11 cellular contexts compared by ENCODE assay signal in the genomic region with DNA sequence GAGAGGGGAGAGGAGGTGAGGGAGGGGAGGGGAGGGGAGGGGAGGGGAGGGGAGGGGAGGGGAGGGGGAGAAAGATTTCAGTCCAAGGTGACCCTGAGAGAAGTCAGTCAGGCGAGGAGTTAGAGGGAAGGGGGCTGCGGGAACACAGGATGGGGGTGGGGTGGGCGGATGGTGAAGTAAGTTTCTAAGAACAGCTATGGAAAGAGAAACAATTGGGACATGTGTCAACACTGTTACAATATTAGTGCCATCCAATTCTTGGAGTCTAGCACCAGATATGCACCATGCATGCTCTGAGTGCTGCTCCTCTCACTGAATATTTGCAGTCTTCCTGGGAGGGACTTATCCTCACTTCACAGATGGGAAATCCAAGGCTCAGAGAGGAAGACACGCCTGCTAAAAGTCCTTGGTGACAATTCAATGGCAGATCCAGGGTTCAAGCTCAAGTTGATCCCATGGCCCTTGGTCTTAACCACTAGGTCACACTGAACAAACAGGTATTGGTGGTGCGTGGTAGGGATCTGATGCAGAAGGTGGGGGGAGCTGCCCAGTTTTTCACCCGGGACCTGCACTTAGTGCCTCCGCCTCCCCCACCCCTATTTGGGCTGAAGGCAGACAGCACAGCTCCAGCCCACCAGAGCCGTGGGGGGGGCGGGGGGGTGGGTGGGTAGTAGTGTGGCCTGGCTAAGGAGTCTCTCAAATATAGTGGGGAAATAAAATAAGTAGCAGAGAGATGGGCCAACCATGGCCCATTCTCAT. TPM values are rescaled to one million over a fixed set of nuclear protein-coding genes. Genes with fewer than 3 reads are reported as not detected.
A peak's percentile ranks its signal among the peaks of the same experiment; 100 is the strongest.
DNase-seq lines count a peak whose midpoint lies in the region; ATAC-seq, FAIRE-seq and TF ChIP-seq lines count a peak whose summit lies in the region.
"Had no signal": no experiment of that assay in that cellular context is flagged by ENCODE, and none has a peak within 500 bp of the region (broad histone marks: within the 10 kb centered on the region; RNA-seq: fewer than 3 reads in every experiment).

No MANE protein-coding gene starts in this region.

- H3T11ph ChIP-seq in H9 (ENCODE audit: low read length): no peak overlapping the region

- H3K56ac ChIP-seq in H9 (ENCODE audit: insufficient read length, low read depth, low read length): no peak overlapping the region

- CTCF ChIA-PET in A549 (lab: Yijun Ruan, JAX): interaction anchor here (0.7 to 6.9 kb wide), 12 partner anchors 10 to 116 kb away, joined by 3 to 49 read pairs (median 4); no protein-coding TSS in a partner anchor
- CTCF ChIA-PET in naive thymus-derived CD4-positive, alpha-beta T cell (lab: Charles Lee): interaction anchor here (0.7 to 8.1 kb wide), 10 partner anchors 8 to 100 kb away, joined by 3 to 58 read pairs (median 10); partner anchors contain the start of gene ECE1

- no peak for DNase-seq in A549 (ENCODE audit: low read depth in 1 of 2, low spot score in 1 of 2)
- no peak for DNase-seq in H9
- no peak for DNase-seq in naive thymus-derived CD4-positive, alpha-beta T cell
- no peak for DNase-seq in NCI-H1436 (lab: John Stamatoyannopoulos, UW)
- DNase-seq in dorsolateral prefrontal cortex: no peak
- no peak for DNase-seq in posterior cingulate gyrus
- DNase-seq: activated CD4-positive, alpha-beta T cell treated with anti-CD3 and anti-CD28 coated beads, Interleukin-2, amount 50 U/mL, for 48 hours; foreskin melanocyte had no signal

- H2BK15ac ChIP-seq in H9 (ENCODE audit: low read depth, low read length): no peak overlapping the region

- no peak overlapping the region for H2BK12ac ChIP-seq in H9 (ENCODE audit: insufficient read length, low read depth, low read length)

- H2BK120ac ChIP-seq in H9 (ENCODE audit: low read depth, low read length, poor library complexity, severe bottlenecking): no peak overlapping the region

- H3K27me3 ChIP-seq in H9 (ENCODE audit: insufficient read depth, low read length) (no peaks in the 10 kb centered on the region), dorsolateral prefrontal cortex (no peaks in the 10 kb centered on the region)
- no peaks in the 10 kb centered on the region for H3K27me3 ChIP-seq in naive thymus-derived CD4-positive, alpha-beta T cell (ENCODE audit: control insufficient read depth in 2 of 2, insufficient read depth in 2 of 2, low read length in 2 of 2)

- H2AFZ ChIP-seq in H9 (ENCODE audit: low read length): no peak overlapping the region

- no peak for TF ChIP-seq POLR2A in A549 (IDR thresholded peaks at IDR 0.05; ENCODE audit: low read length)

- H3K36me3 ChIP-seq in naive thymus-derived CD4-positive, alpha-beta T cell (ENCODE audit: control insufficient read depth in 2 of 3, insufficient read depth in 3 of 3, low read length in 3 of 3): no peaks in the 10 kb centered on the region

- POLR2A ChIA-PET in A549 (lab: Yijun Ruan, JAX): interaction anchor here (1.2 kb wide), 1 partner anchor 71 kb away, joined by 4 read pairs; no protein-coding TSS in a partner anchor
- POLR2A ChIA-PET in naive thymus-derived CD4-positive, alpha-beta T cell (lab: Charles Lee): interaction anchor here (0.6 to 11.2 kb wide), 9 partner anchors 8 to 63 kb away, joined by 3 to 148 read pairs (median 9); partner anchors contain the start of gene ECE1

- FAIRE-seq in A549 (lab: Jason Lieb, UNC): no peak
- FAIRE-seq: urothelium cell line had no signal

- WGBS in A549 (ENCODE audit: missing lambda C conversion rate): 58% methylated on average over 4 of the region's 9 CpGs
- WGBS in H9 (ENCODE audit: extremely low coverage, insufficient read length, low lambda C conversion rate): no CpG with 5 or more reads among the region's 9 CpGs

- TF ChIP-seq CTCF in A549 (IDR thresholded peaks at IDR 0.05): no peak
- no peak for TF ChIP-seq CTCF in H9 (conservative IDR thresholded peaks at IDR 0.05)
- no peak for TF ChIP-seq CTCF in brain (conservative IDR thresholded peaks at IDR 0.05)
- TF ChIP-seq CTCF in dorsolateral prefrontal cortex (IDR thresholded peaks at IDR 0.05 in 54 of 56, conservative IDR thresholded peaks at IDR 0.05 in 2 of 56; ENCODE audit: low read depth in 1 of 56, partially characterized antibody in 56 of 56): no peak

- H4K20me1 ChIP-seq in H9 (ENCODE audit: control insufficient read depth, insufficient read depth, insufficient read length): no peaks in the 10 kb centered on the region

- no peak overlapping the region for H3K14ac ChIP-seq in H9 (ENCODE audit: insufficient read depth, low read length)

- H3K79me2 ChIP-seq in H9 (ENCODE audit: insufficient read depth, low read length): 0 out of 2 replicates have a peak, but pooled peaks cover 2% of the 10 kb centered on the region

- peaks cover 40 to 56% of the 10 kb centered on the region in 2 experiments for H3K4me1 Mint-ChIP-seq in H9
- H3K4me1 Mint-ChIP-seq in brain: peaks cover 55% of the 10 kb centered on the region
- H3K4me1 Mint-ChIP-seq in naive thymus-derived CD4-positive, alpha-beta T cell: peaks cover 50 to 93% (median 81%) of the 10 kb centered on the region in 7 donors

- H3K27ac Mint-ChIP-seq in H9 (peak overlapping the region in 2 of 3 experiments; percentile 60 to 73; a peak in 2 of 7 replicates), brain (peak overlapping the region; percentile 45 to 95 (median 51))
- H3K27ac Mint-ChIP-seq in naive thymus-derived CD4-positive, alpha-beta T cell: peak overlapping the region; percentile 71 to 99 (median 97)

- H3K23me2 ChIP-seq in H9 (ENCODE audit: insufficient read length, low read depth, low read length, poor library complexity, severe bottlenecking): no peaks in the 10 kb centered on the region

- no peaks in the 10 kb centered on the region; the same call in 1 of the 2 replicates for H3K27me3 Mint-ChIP-seq in H9 (ENCODE audit: low read depth)
- no peaks in the 10 kb centered on the region for H3K27me3 Mint-ChIP-seq in brain
- H3K27me3 Mint-ChIP-seq in naive thymus-derived CD4-positive, alpha-beta T cell: no peaks in the 10 kb centered on the region

- TF ChIP-seq EP300 in A549 (IDR thresholded peaks at IDR 0.05): no peak

- H3K4me3 ChIP-seq in A549: no peak overlapping the region
- no peak overlapping the region for H3K4me3 ChIP-seq in naive thymus-derived CD4-positive, alpha-beta T cell (ENCODE audit: low read length)
- no peak overlapping the region for H3K4me3 ChIP-seq in dorsolateral prefrontal cortex

- H4K5ac ChIP-seq in H9 (ENCODE audit: insufficient read length, low read depth, low read length): no peak overlapping the region

- ATAC-seq in A549: no peak
- no peak for ATAC-seq in naive thymus-derived CD4-positive, alpha-beta T cell
- no peak for ATAC-seq in HG03097 (IDR thresholded peaks at IDR 0.05; ENCODE audit: low FRiP score, unreplicated experiment)

- no peak overlapping the region for H3K18ac ChIP-seq in H9 (ENCODE audit: insufficient read length, low read depth, low read length)

- intact Hi-C loops in naive thymus-derived CD4-positive, alpha-beta T cell (cut with micrococcal nuclease): no loop called here
- intact Hi-C loops in dorsolateral prefrontal cortex (cut with DNase I) (no loop called here), posterior cingulate gyrus (cut with DNase I) (no loop called here)

- no peak overlapping the region for H3K23ac ChIP-seq in H9 (ENCODE audit: insufficient read length, low read depth, low read length)

- no peaks in the 10 kb centered on the region for H3K9me3 ChIP-seq in A549
- H3K9me3 ChIP-seq in H9 (ENCODE audit: control insufficient read depth, low read depth, low read length): no peaks in the 10 kb centered on the region
- no peaks in the 10 kb centered on the region for H3K9me3 ChIP-seq in naive thymus-derived CD4-positive, alpha-beta T cell (ENCODE audit: control insufficient read depth in 2 of 3, low read length in 3 of 3)

- H2BK20ac ChIP-seq in H9 (ENCODE audit: low read depth, low read length, poor library complexity, severe bottlenecking): no peak overlapping the region

- no peak overlapping the region for H2AK5ac ChIP-seq in H9 (ENCODE audit: insufficient read length, low read length)

- H3K4me3 Mint-ChIP-seq in H9 (no peak overlapping the region; a peak in 1 of 5 replicates), brain (peak overlapping the region in 1 of 5 experiments; percentile 48)
- peak overlapping the region; percentile 6 to 93 (median 50) for H3K4me3 Mint-ChIP-seq in naive thymus-derived CD4-positive, alpha-beta T cell

- H3K4me1 ChIP-seq in A549 (peaks cover 84% of the 10 kb centered on the region), H9 (ENCODE audit: insufficient read depth, low read length) (peaks cover 8% of the 10 kb centered on the region; the same call in 1 of the 2 replicates)
- peaks cover 41 to 73% of the 10 kb centered on the region in 2 donors for H3K4me1 ChIP-seq in naive thymus-derived CD4-positive, alpha-beta T cell (ENCODE audit: control insufficient read depth in 2 of 2, insufficient read depth in 2 of 2, low read length in 2 of 2)

- no peak overlapping the region for H2BK5ac ChIP-seq in H9 (ENCODE audit: insufficient read length, low read length)

- H3K27ac ChIP-seq in A549: peak overlapping the region; percentile 89 to 90
- H3K27ac ChIP-seq in H9 (ENCODE audit: insufficient read length, low read depth, low read length): no peak overlapping the region
- H3K27ac ChIP-seq in naive thymus-derived CD4-positive, alpha-beta T cell (ENCODE audit: low read depth, low read length): peak overlapping the region; percentile 81
- H3K27ac ChIP-seq in dorsolateral prefrontal cortex: peak overlapping the region in 26 of 59 donors; percentile 6 to 89 (median 54)

- H3K4me2 ChIP-seq in A549 (peak overlapping the region; percentile 40; the same call in 2 of the 3 replicates), H9 (ENCODE audit: insufficient read depth, insufficient read length, low read length) (no peak overlapping the region)

- no peaks in the 10 kb centered on the region for H3K79me1 ChIP-seq in H9 (ENCODE audit: insufficient read depth, low read depth, low read length, poor library complexity, severe bottlenecking)

- TF ChIP-seq RAD21 in A549 (conservative IDR thresholded peaks at IDR 0.05 in 1 of 2, IDR thresholded peaks at IDR 0.05 in 1 of 2): no peak

- H3K9me3 Mint-ChIP-seq in H9 (no peaks in the 10 kb centered on the region; a peak in 1 of 5 replicates), brain (peaks cover 0 to 4% (median 2%) of the 10 kb centered on the region in 5 experiments)
- peaks cover 0 to 2% (median 0%) of the 10 kb centered on the region in 11 donors for H3K9me3 Mint-ChIP-seq in naive thymus-derived CD4-positive, alpha-beta T cell

- peaks cover 0 to 6% (median 4%) of the 10 kb centered on the region in 3 experiments; a peak in 5 of 7 replicates for H3K36me3 Mint-ChIP-seq in H9 (ENCODE audit: insufficient read depth in 1 of 3, low read depth in 3 of 3)
- no peaks in the 10 kb centered on the region for H3K36me3 Mint-ChIP-seq in brain
- H3K36me3 Mint-ChIP-seq in naive thymus-derived CD4-positive, alpha-beta T cell: peaks cover 0 to 11% (median 7%) of the 10 kb centered on the region in 5 donors

- no peak overlapping the region for H3K4ac ChIP-seq in H9 (ENCODE audit: low read depth, low read length)

- no peak overlapping the region for H4K91ac ChIP-seq in H9 (ENCODE audit: insufficient read length, low read depth, low read length)

- no peak overlapping the region for H4K8ac ChIP-seq in H9 (replicated peaks; ENCODE audit: insufficient read length, low read depth, low read length)

- no peak overlapping the region for H3K9ac ChIP-seq in H9 (ENCODE audit: extremely low read depth, insufficient read length, low read length)

RNA-seq across cellular contexts. Expression of gene ECE1, which starts 42.6 kb away (rescaled TPM):
- 81.8 and 86.4 TPM in 2 replicates for polyA plus RNA-seq in A549 (2011; rRNA removed)
- polyA plus RNA-seq in A549 (2012; cell fraction: cytosol; rRNA removed): 32.0 and 38.7 TPM in 2 replicates
- 55.8 and 74.0 TPM in 2 replicates for polyA plus RNA-seq in A549 (2012; cell fraction: nucleus; rRNA removed)
- 40.5 to 53.2 TPM (median 45.7 TPM) in 3 replicates for polyA plus RNA-seq in A549 (2017; fragmentation: RNase III; extraction: RNeasy Plus Mini Kit Qiagen cat#74134 plus additional on column Dnase treatment)
- polyA minus RNA-seq in A549 (2011; rRNA and poly(A)+ RNA removed): 48.6 and 51.8 TPM in 2 replicates
- total RNA-seq in H9 (2021): 27.7 and 31.1 TPM in 2 replicates
- polyA plus RNA-seq in brain (ENCODE audit: insufficient read depth, low read depth, low replicate concordance): 70.1 TPM
- total RNA-seq in naive thymus-derived CD4-positive, alpha-beta T cell: 10 to 100 TPM; 63.3 to 97.4 (median 72.2) TPM
- 10 to 100 TPM; 21.3 to 50.4 TPM for polyA plus RNA-seq in naive thymus-derived CD4-positive, alpha-beta T cell
- total RNA-seq in dorsolateral prefrontal cortex: 100 to 1,000 TPM in 2 of 120 experiments, 10 to 100 TPM in 118; 38.8 to 122 (median 62.6) TPM

Comparison
In these comparisons a context has a peak if more than half of its experiments do, and no peak if none do; other contexts are left out.
1. H3K4me3 Mint-ChIP-seq: peak in naive thymus-derived CD4-positive, alpha-beta T cell (10 of 10); none in H9 (0 of 2).
2. Peak in every context shown above with its lines, with median percentiles within 50 percentile points of each other: H3K27ac Mint-ChIP-seq.